In the genomic region with DNA sequence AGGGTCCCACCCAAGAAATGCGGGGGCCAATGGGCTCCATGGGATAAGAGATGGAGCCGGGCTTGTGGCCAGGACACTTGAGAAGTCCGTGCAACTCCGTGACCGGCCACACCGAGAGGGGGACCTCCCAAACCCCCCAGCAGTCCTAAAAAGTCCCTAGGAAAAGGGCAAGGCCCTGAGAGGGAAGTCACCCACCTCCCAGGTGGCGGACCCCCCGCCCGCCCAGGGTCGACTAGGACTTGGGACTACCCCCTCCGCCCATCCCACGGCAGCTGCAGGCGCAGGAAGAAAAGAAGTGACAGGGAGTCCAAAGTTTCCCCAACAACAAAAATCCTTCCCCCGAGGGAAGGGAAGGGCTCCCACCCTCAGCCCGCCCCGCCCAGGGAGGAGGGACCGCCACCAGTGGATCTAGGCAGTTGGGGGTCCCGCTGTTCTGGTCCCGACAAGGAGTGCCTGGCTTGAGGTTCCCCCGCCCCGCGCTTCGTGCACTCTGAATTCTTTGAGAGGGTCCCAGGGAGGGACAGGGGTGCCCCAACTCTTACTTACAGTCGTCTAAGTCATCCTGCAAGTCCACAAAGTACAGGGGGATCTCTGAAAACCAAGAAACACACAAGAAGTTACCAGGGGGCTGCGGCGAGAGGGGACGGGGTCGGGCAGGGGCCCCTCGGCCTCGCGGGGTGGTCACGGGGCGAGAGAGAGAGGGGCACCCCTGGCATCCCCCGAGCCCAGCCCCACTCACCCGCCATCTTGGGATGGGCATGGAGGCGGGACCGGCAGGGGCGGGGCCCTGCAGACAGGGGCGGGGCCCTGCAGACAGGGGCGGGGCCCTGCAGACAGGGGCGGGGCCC, we compare ENCODE assay signal across 8 cellular contexts. TPM values are rescaled to one million over a fixed set of nuclear protein-coding genes. Genes with fewer than 3 reads are reported as not detected.
A peak's percentile ranks its signal among the peaks of the same experiment; 100 is the strongest.
DNase-seq lines count a peak whose midpoint lies in the region; ATAC-seq and TF ChIP-seq lines count a peak whose summit lies in the region.

No MANE protein-coding gene starts in this region.

- H3K4me1 Mint-ChIP-seq in activated CD4-positive, alpha-beta T cell treated with anti-CD3 and anti-CD28 coated beads for 36 hours = peaks cover 70% of the 10 kb centered on the region

- no peaks in the 10 kb centered on the region for H3K9me3 Mint-ChIP-seq in activated CD4-positive, alpha-beta T cell treated with anti-CD3 and anti-CD28 coated beads for 36 hours (ENCODE audit: low read depth)

- TF ChIP-seq POLR2A in heart left ventricle (IDR thresholded peaks at IDR 0.05) = no peak

- H3K4me3 Mint-ChIP-seq in activated CD4-positive, alpha-beta T cell treated with anti-CD3 and anti-CD28 coated beads for 36 hours = peak overlapping the region; percentile 79

- POLR2A ChIA-PET in activated CD4-positive, alpha-beta T cell treated with anti-CD3 and anti-CD28 coated beads for 36 hours (lab: Charles Lee) = interaction anchor here (0.6 to 1.0 kb wide), 2 partner anchors 10 to 13 kb away, joined by 4 to 5 read pairs; no protein-coding TSS in a partner anchor
- POLR2A ChIA-PET in Panc1 (lab: Charles Lee) = interaction anchor here (0.5 to 0.6 kb wide), 2 partner anchors 22 to 68 kb away, joined by 3 to 4 read pairs; no protein-coding TSS in a partner anchor

- peak; percentile 39 for DNase-seq in activated CD4-positive, alpha-beta T cell treated with anti-CD3 and anti-CD28 coated beads for 36 hours
- no peak for DNase-seq in activated CD4-positive, alpha-beta T cell treated with anti-CD3 and anti-CD28 coated beads for 1 hour
- no peak for DNase-seq in Panc1 (ENCODE audit: low read depth, low spot score)
- peak; percentile 9 for DNase-seq in activated naive CD8-positive, alpha-beta T cell treated with anti-CD3 and anti-CD28 coated beads, Interleukin-2, amount 50 U/mL, for 16 hours (ENCODE audit: low read depth, low spot score)
- DNase-seq in heart left ventricle = peak; percentile 70 to 90 (median 75)
- DNase-seq in posterior cingulate gyrus = peak; percentile 32 to 94 (median 47)
- no peak for DNase-seq in NCI-H2029 treated with DMSO at 0.1 percent for 48 hours (lab: John Stamatoyannopoulos, UW)

- H3K27me3 Mint-ChIP-seq in activated CD4-positive, alpha-beta T cell treated with anti-CD3 and anti-CD28 coated beads for 36 hours = no peaks in the 10 kb centered on the region

- H3K27me3 ChIP-seq in Panc1 (ENCODE audit: control insufficient read depth, insufficient read depth, low read length) (no peaks in the 10 kb centered on the region), heart left ventricle (no peaks in the 10 kb centered on the region)

- CTCF ChIA-PET in activated CD4-positive, alpha-beta T cell treated with anti-CD3 and anti-CD28 coated beads for 36 hours (lab: Charles Lee) = interaction anchor here (0.7 to 0.9 kb wide), 2 partner anchors 224 to 749 kb away, joined by 3 to 4 read pairs; no protein-coding TSS in a partner anchor
- CTCF ChIA-PET in Panc1 (lab: Charles Lee) = interaction anchor here (0.6 kb wide), 1 partner anchor 1146 kb away, joined by 3 read pairs; no protein-coding TSS in a partner anchor

- H3K9me3 ChIP-seq in Panc1 (ENCODE audit: control insufficient read depth, insufficient read depth, low read depth, low read length) (no peaks in the 10 kb centered on the region), heart left ventricle (no peaks in the 10 kb centered on the region)

- TF ChIP-seq CTCF in Panc1 (IDR thresholded peaks at IDR 0.05) (no peak), heart left ventricle (IDR thresholded peaks at IDR 0.05) (no peak)

- H3K27ac ChIP-seq in Panc1 (ENCODE audit: low read length) = peak overlapping the region; percentile 94
- H3K27ac ChIP-seq in heart left ventricle = peak overlapping the region; percentile 13 to 85 (median 74)

- ATAC-seq in activated CD4-positive, alpha-beta T cell treated with anti-CD3 and anti-CD28 coated beads for 36 hours = peak; percentile 39
- ATAC-seq in HG02852 (IDR thresholded peaks at IDR 0.05; ENCODE audit: unreplicated experiment) (peak; percentile 54), Panc1 (peak; percentile 89), heart left ventricle (peak; percentile 91 to 94 (median 93))

- H3K4me1 ChIP-seq in Panc1 (ENCODE audit: control insufficient read depth, insufficient read depth, low read length) = peaks cover 20% of the 10 kb centered on the region
- H3K4me1 ChIP-seq in heart left ventricle = peaks cover 0 to 52% (median 16%) of the 10 kb centered on the region in 12 donors

- H3K36me3 Mint-ChIP-seq in activated CD4-positive, alpha-beta T cell treated with anti-CD3 and anti-CD28 coated beads for 36 hours (ENCODE audit: low read depth) = peaks cover 24% of the 10 kb centered on the region

- in situ Hi-C loops in Panc1 (cut with HindIII; ENCODE audit: low pct_unique_long_range_greater_than_20kb, low sequenced_read_pairs) = no loop called here

- peak overlapping the region; percentile 91 to 94 for H3K4me3 ChIP-seq in Panc1 (ENCODE audit: low read depth in 2 of 2, low read length in 2 of 2)
- peak overlapping the region; percentile 67 to 100 (median 98) for H3K4me3 ChIP-seq in heart left ventricle

- intact Hi-C loops in activated CD4-positive, alpha-beta T cell treated with anti-CD3 and anti-CD28 coated beads for 36 hours (cut with DNase I, micrococcal nuclease) = loop anchor here (1.0 to 10.0 kb wide), 10 partner anchors 57 to 958 kb away; a partner anchor contains a TSS
- intact Hi-C loops in Panc1 (cut with micrococcal nuclease; ENCODE audit: unreplicated experiment) (no loop called here), heart left ventricle (cut with DNase I) (loop anchor here in 3 of 10 donors (5.0 to 10.0 kb wide), 3 partner anchors 78 to 346 kb away; a partner anchor contains a TSS), posterior cingulate gyrus (cut with DNase I) (loop anchor here (5.0 kb wide), 1 partner anchor 78 kb away; a partner anchor contains a TSS)

- H3K27ac Mint-ChIP-seq in activated CD4-positive, alpha-beta T cell treated with anti-CD3 and anti-CD28 coated beads for 36 hours = peak overlapping the region; percentile 90

- 10 to 46% (median 15%) methylated on average over 8 to 41 of the region's 41 CpGs for WGBS in heart left ventricle, 4 donors

- BruUV-seq in Panc1 (replicated peaks; lab: Mats Ljungman, UMichigan) = no TSS peak

- H3K36me3 ChIP-seq in Panc1 (ENCODE audit: control insufficient read depth, insufficient read depth, low read length) (peaks cover 12% of the 10 kb centered on the region), heart left ventricle (peaks cover 0 to 32% (median 19%) of the 10 kb centered on the region in 9 donors)

RNA-seq across cellular contexts. Expression of a gene that starts 0.6 kb away (rescaled TPM):
- total RNA-seq in activated CD4-positive, alpha-beta T cell treated with anti-CD3 and anti-CD28 coated beads for 36 hours = 1 to 10 TPM; 9.3 TPM
- total RNA-seq in Panc1 (2021; ENCODE audit: unreplicated experiment) (21.1 TPM), heart left ventricle (1 to 10 TPM; 5.4 to 9.7 (median 7.6) TPM)
- polyA plus RNA-seq in Panc1 (2012; ENCODE audit: insufficient read length) = 7.8 TPM
- 1 to 10 TPM; 3.0 to 6.4 TPM for polyA plus RNA-seq in heart left ventricle

Comparison
In these comparisons a context has a peak if more than half of its experiments do, and no peak if none do; other contexts are left out.
1. DNase-seq: peak in activated CD4-positive, alpha-beta T cell treated with anti-CD3 and anti-CD28 coated beads for 36 hours (single experiment), activated naive CD8-positive, alpha-beta T cell treated with anti-CD3 and anti-CD28 coated beads, Interleukin-2, amount 50 U/mL, for 16 hours (single experiment), heart left ventricle (5 of 5) and posterior cingulate gyrus (10 of 10); none in activated CD4-positive, alpha-beta T cell treated with anti-CD3 and anti-CD28 coated beads for 1 hour (single experiment), Panc1 (single experiment) and NCI-H2029 treated with DMSO at 0.1 percent for 48 hours (single experiment).
2. ATAC-seq: peak in every context shown above with its lines; median percentile 93 in heart left ventricle; 89 in Panc1; 54 in HG02852; 39 in activated CD4-positive, alpha-beta T cell treated with anti-CD3 and anti-CD28 coated beads for 36 hours.